20 cellular contexts compared by ENCODE assay signal in the genomic region with DNA sequence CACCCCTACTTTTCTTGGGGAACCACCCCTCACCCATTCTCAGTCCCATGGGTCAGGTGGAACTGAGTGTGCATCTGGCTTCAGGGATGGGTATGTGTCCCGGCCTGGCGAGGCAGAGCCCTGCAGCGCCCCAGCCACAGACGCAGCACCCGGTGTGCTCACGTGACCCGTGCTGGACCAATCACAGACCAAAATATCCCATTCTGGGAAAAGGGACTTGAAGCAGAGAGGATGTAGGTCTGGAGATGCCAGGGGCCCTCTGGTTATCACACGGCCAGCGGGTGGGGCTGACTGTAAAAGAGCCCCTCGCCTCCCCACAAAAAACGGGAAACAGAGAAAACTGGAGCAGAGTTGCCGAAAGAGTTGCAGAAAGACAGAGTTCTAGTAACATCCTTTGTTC.
DNase-seq lines count a peak whose midpoint lies in the region; ATAC-seq and TF ChIP-seq lines count a peak whose summit lies in the region.
"Had no signal": no experiment of that assay in that cellular context is flagged by ENCODE, and none has a peak within 500 bp of the region (broad histone marks: within the 10 kb centered on the region; RNA-seq: fewer than 3 reads in every experiment).

No MANE protein-coding gene starts in this region.

- no peak overlapping the region for H3K4ac ChIP-seq in H9 (ENCODE audit: low read depth, low read length)

- H3K4me3 ChIP-seq in endodermal cell (ENCODE audit: low read length), result no peak overlapping the region
- H3K4me3 ChIP-seq: ascending aorta, Peyer's patch had no signal

- no peaks in the 10 kb centered on the region; the same call in 1 of the 2 replicates for H3K27me3 Mint-ChIP-seq in H9 (ENCODE audit: low read depth)
- H3K27me3 Mint-ChIP-seq in endodermal cell (ENCODE audit: insufficient read depth), result no peaks in the 10 kb centered on the region
- H3K27me3 Mint-ChIP-seq in natural killer cell (ENCODE audit: low read depth in 2 of 2), result no peaks in the 10 kb centered on the region
- H3K27me3 Mint-ChIP-seq: activated CD4-positive, alpha-beta T cell treated with anti-CD3 and anti-CD28 coated beads, Interleukin-2, amount 10 ng/mL, durations not matched to agents 24 days and 14 days; activated naive CD4-positive, alpha-beta T cell treated with anti-CD3 and anti-CD28 coated beads, Interleukin-2, amount 50 U/mL, for 24 hours had no signal

- no peak overlapping the region for H3K23ac ChIP-seq in H9 (ENCODE audit: insufficient read length, low read depth, low read length)

- H3K79me1 ChIP-seq in H9 (ENCODE audit: insufficient read depth, low read depth, low read length, poor library complexity, severe bottlenecking), result no peaks in the 10 kb centered on the region

- no CpG with 5 or more reads among the region's 12 CpGs for WGBS in H9 (ENCODE audit: extremely low coverage, insufficient read length, low lambda C conversion rate)
- whole genome bisulfite sequencing in endodermal cell (ENCODE audit: insufficient coverage in 1 of 2, insufficient read length in 1 of 2), 2 experiments, result 82 to 88% methylated on average over 4 to 12 of the region's 12 CpGs

- no peak overlapping the region for H4K91ac ChIP-seq in H9 (ENCODE audit: insufficient read length, low read depth, low read length)

- H3K36me3 Mint-ChIP-seq in H9 (ENCODE audit: insufficient read depth in 1 of 3, low read depth in 3 of 3) (no peaks in the 10 kb centered on the region), endodermal cell (ENCODE audit: low read depth) (no peaks in the 10 kb centered on the region), natural killer cell (no peaks in the 10 kb centered on the region)
- H3K36me3 Mint-ChIP-seq: activated naive CD4-positive, alpha-beta T cell treated with anti-CD3 and anti-CD28 coated beads, Interleukin-2, amount 50 U/mL, for 24 hours; natural killer cell treated with Interleukin-12 subunit alpha and Interleukin-12 subunit beta and Interleukin-15 and Interleukin-18, amount 100 ng/mL, for 72 hours had no signal

- H3K27me3 ChIP-seq in H9 (ENCODE audit: insufficient read depth, low read length) (no peaks in the 10 kb centered on the region), endodermal cell (ENCODE audit: control insufficient read depth, insufficient read depth, low read length, poor library complexity, severe bottlenecking) (no peaks in the 10 kb centered on the region)
- H3K27me3 ChIP-seq: ascending aorta, Peyer's patch had no signal

- H3K23me2 ChIP-seq in H9 (ENCODE audit: insufficient read length, low read depth, low read length, poor library complexity, severe bottlenecking), result no peaks in the 10 kb centered on the region

- H4K5ac ChIP-seq in H9 (ENCODE audit: insufficient read length, low read depth, low read length), result no peak overlapping the region

- H3K27ac ChIP-seq in H9 (ENCODE audit: insufficient read length, low read depth, low read length), result no peak overlapping the region
- peak overlapping the region; percentile 99 for H3K27ac ChIP-seq in endodermal cell (ENCODE audit: low read depth, low read length)
- H3K27ac ChIP-seq in substantia nigra (ENCODE audit: low read depth, low read length, poor library complexity, severe bottlenecking), result peak overlapping the region; percentile 84
- H3K27ac ChIP-seq: ascending aorta, HL-60, Peyer's patch had no signal

- H4K20me1 ChIP-seq in H9 (ENCODE audit: control insufficient read depth, insufficient read depth, insufficient read length), result no peaks in the 10 kb centered on the region

- H2BK12ac ChIP-seq in H9 (ENCODE audit: insufficient read length, low read depth, low read length), result no peak overlapping the region

- H3K56ac ChIP-seq in H9 (ENCODE audit: insufficient read length, low read depth, low read length), result no peak overlapping the region

- no peaks in the 10 kb centered on the region for H3K79me2 ChIP-seq in H9 (ENCODE audit: insufficient read depth, low read length)

- TF ChIP-seq CTCF in H9 (conservative IDR thresholded peaks at IDR 0.05) (no peak), endodermal cell (conservative IDR thresholded peaks at IDR 0.05) (no peak), natural killer cell (IDR thresholded peaks at IDR 0.05) (no peak)

- no peak overlapping the region for H2BK15ac ChIP-seq in H9 (ENCODE audit: low read depth, low read length)

- no peak overlapping the region for H2AFZ ChIP-seq in H9 (ENCODE audit: low read length)

- H2AK5ac ChIP-seq in H9 (ENCODE audit: insufficient read length, low read length), result no peak overlapping the region

- no peak overlapping the region for H3K18ac ChIP-seq in H9 (ENCODE audit: insufficient read length, low read depth, low read length)

- ATAC-seq in HG03097 (IDR thresholded peaks at IDR 0.05; ENCODE audit: low FRiP score, unreplicated experiment) (no peak), natural killer cell (no peak)
- ATAC-seq: left cardiac atrium had no signal

- H3K4me2 ChIP-seq in H9 (ENCODE audit: insufficient read depth, insufficient read length, low read length), result no peak overlapping the region

- intact Hi-C loops in natural killer cell (cut with micrococcal nuclease), result no loop called here

- no peaks in the 10 kb centered on the region; a peak in 1 of 5 replicates for H3K9me3 Mint-ChIP-seq in H9
- H3K9me3 Mint-ChIP-seq in endodermal cell, result no peaks in the 10 kb centered on the region
- H3K9me3 Mint-ChIP-seq in natural killer cell, result no peaks in the 10 kb centered on the region
- H3K9me3 Mint-ChIP-seq: activated CD4-positive, alpha-beta T cell treated with anti-CD3 and anti-CD28 coated beads, Interleukin-2, amount 10 ng/mL, durations not matched to agents 24 days and 14 days; activated naive CD4-positive, alpha-beta T cell treated with anti-CD3 and anti-CD28 coated beads, Interleukin-2, amount 50 U/mL, for 24 hours; mesothelial cell of epicardium; natural killer cell treated with Interleukin-12 subunit alpha and Interleukin-12 subunit beta and Interleukin-15 and Interleukin-18, amount 100 ng/mL, for 72 hours had no signal

- DNase-seq in H9, result peak; percentile 81
- peak; percentile 88 for DNase-seq in endodermal cell
- DNase-seq in medulla oblongata (ENCODE audit: extremely low spot score), result peak; percentile 80
- DNase-seq in substantia nigra (lab: John Stamatoyannopoulos, UW), result peak in 43 of 49 donors; percentile 20 to 86 (median 60)
- no peak for DNase-seq in HT-29 (ENCODE audit: low spot score)
- DNase-seq in natural killer cell, result no peak
- DNase-seq: activated CD4-positive, alpha-beta T cell treated with anti-CD3 and anti-CD28 coated beads, Interleukin-2, amount 10 ng/mL, durations not matched to agents 24 days and 14 days; central memory CD4-positive, alpha-beta T cell; foreskin melanocyte; IMR-90; left cardiac atrium; NCI-H1417 treated with DMSO at 0.1 percent for 48 hours; NCI-H510A treated with DMSO at 0.1 percent for 48 hours; Peyer's patch had no signal

- H4K8ac ChIP-seq in H9 (replicated peaks; ENCODE audit: insufficient read length, low read depth, low read length), result no peak overlapping the region

- H3K4me1 Mint-ChIP-seq in H9 (peaks cover 42 to 46% of the 10 kb centered on the region in 2 experiments), endodermal cell (peaks cover 6% of the 10 kb centered on the region), natural killer cell (no peaks in the 10 kb centered on the region)
- H3K4me1 Mint-ChIP-seq: activated CD4-positive, alpha-beta T cell treated with anti-CD3 and anti-CD28 coated beads, Interleukin-2, amount 10 ng/mL, durations not matched to agents 24 days and 14 days; activated naive CD4-positive, alpha-beta T cell treated with anti-CD3 and anti-CD28 coated beads, Interleukin-2, amount 50 U/mL, for 24 hours had no signal

- no peak overlapping the region for H3K14ac ChIP-seq in H9 (ENCODE audit: insufficient read depth, low read length)

- no peak overlapping the region for H3K4me3 Mint-ChIP-seq in H9
- H3K4me3 Mint-ChIP-seq in endodermal cell, result no peak overlapping the region
- no peak overlapping the region for H3K4me3 Mint-ChIP-seq in natural killer cell
- H3K4me3 Mint-ChIP-seq: activated CD4-positive, alpha-beta T cell treated with anti-CD3 and anti-CD28 coated beads, Interleukin-2, amount 10 ng/mL, durations not matched to agents 24 days and 14 days; activated naive CD4-positive, alpha-beta T cell treated with anti-CD3 and anti-CD28 coated beads, Interleukin-2, amount 50 U/mL, for 24 hours; mesothelial cell of epicardium; natural killer cell treated with Interleukin-12 subunit alpha and Interleukin-12 subunit beta and Interleukin-15 and Interleukin-18, amount 100 ng/mL, for 72 hours had no signal

- H3K9me3 ChIP-seq in H9 (ENCODE audit: control insufficient read depth, low read depth, low read length) (no peaks in the 10 kb centered on the region), endodermal cell (ENCODE audit: control insufficient read depth, low read length) (no peaks in the 10 kb centered on the region)
- H3K9me3 ChIP-seq: ascending aorta, Peyer's patch had no signal

- H3K4me1 ChIP-seq in H9 (ENCODE audit: insufficient read depth, low read length) (peaks cover 5% of the 10 kb centered on the region), endodermal cell (ENCODE audit: control insufficient read depth, insufficient read depth, low read length) (peaks cover 2% of the 10 kb centered on the region)
- H3K4me1 ChIP-seq: ascending aorta, Peyer's patch had no signal

- no peak overlapping the region for H3K9ac ChIP-seq in H9 (ENCODE audit: extremely low read depth, insufficient read length, low read length)
- H3K9ac ChIP-seq in endodermal cell (ENCODE audit: extremely low read depth, low read length, poor library complexity, severe bottlenecking), result no peak overlapping the region

- H3T11ph ChIP-seq in H9 (ENCODE audit: low read length), result no peak overlapping the region

- no peak overlapping the region for H2BK20ac ChIP-seq in H9 (ENCODE audit: low read depth, low read length, poor library complexity, severe bottlenecking)

- H3K27ac Mint-ChIP-seq in H9 (peak overlapping the region; percentile 18 to 61 (median 37); a peak in 3 of 7 replicates), endodermal cell (no peak overlapping the region), natural killer cell (no peak overlapping the region)
- H3K27ac Mint-ChIP-seq: activated CD4-positive, alpha-beta T cell treated with anti-CD3 and anti-CD28 coated beads, Interleukin-2, amount 10 ng/mL, durations not matched to agents 24 days and 14 days; activated naive CD4-positive, alpha-beta T cell treated with anti-CD3 and anti-CD28 coated beads, Interleukin-2, amount 50 U/mL, for 24 hours; natural killer cell treated with Interleukin-12 subunit alpha and Interleukin-12 subunit beta and Interleukin-15 and Interleukin-18, amount 100 ng/mL, for 72 hours had no signal

- H2BK120ac ChIP-seq in H9 (ENCODE audit: low read depth, low read length, poor library complexity, severe bottlenecking), result no peak overlapping the region

- H2BK5ac ChIP-seq in H9 (ENCODE audit: insufficient read length, low read length), result no peak overlapping the region

- H3K36me3 ChIP-seq in endodermal cell (ENCODE audit: control insufficient read depth, insufficient read depth, low read length), result no peaks in the 10 kb centered on the region
- H3K36me3 ChIP-seq: ascending aorta, Peyer's patch had no signal

Comparison
In these comparisons a context has a peak if more than half of its experiments do, and no peak if none do; other contexts are left out.
1. DNase-seq: peak in H9 (single experiment), endodermal cell (single experiment), medulla oblongata (single experiment) and substantia nigra (43 of 49); none in HT-29 (single experiment) and natural killer cell (single experiment).
2. H3K27ac Mint-ChIP-seq: peak in H9 (3 of 3); none in endodermal cell (single experiment) and natural killer cell (0 of 2).